ENCODE assay signal across 8 cellular contexts in genomic region chr1:91020967-91021685, GRCh38. TPM values are rescaled to one million over a fixed set of nuclear protein-coding genes. Genes with fewer than 3 reads are reported as not detected.
DNase-seq lines count a peak whose midpoint lies in the region; ATAC-seq and TF ChIP-seq lines count a peak whose summit lies in the region.

No MANE protein-coding gene starts in this region.

- H3K27ac ChIP-seq in MM.1S (ENCODE audit: low read length) (peak overlapping the region; percentile 99; the same call in 1 of the 2 replicates), heart right ventricle (peak overlapping the region; percentile 98 to 100 (median 100))

- 0 out of 2 replicates have a peak overlapping the region, but pooled peaks have one; percentile 10 for H2AFZ ChIP-seq in MM.1S (ENCODE audit: low read length)

- peaks cover 22% of the 10 kb centered on the region; the same call in 1 of the 2 replicates for H3F3A ChIP-seq in MM.1S (ENCODE audit: insufficient read depth, low read length)

- H3K9me3 Mint-ChIP-seq in progenitor cell of endocrine pancreas (ENCODE audit: low read depth), result no peaks in the 10 kb centered on the region

- H3K36me3 ChIP-seq in MM.1S (replicated peaks; ENCODE audit: insufficient read depth, low read length) (0 out of 2 replicates have a peak, but pooled peaks cover 2% of the 10 kb centered on the region), adipocyte (ENCODE audit: control insufficient read depth, insufficient read depth, low read length, severe bottlenecking) (no peaks in the 10 kb centered on the region), heart right ventricle (peaks cover 0 to 9% (median 0%) of the 10 kb centered on the region in 9 donors)

- WGBS in heart right ventricle, 2 donors, result 0 to 1% methylated on average over 29 to 33 of the region's 33 CpGs

- intact Hi-C loops in heart right ventricle (cut with DNase I), result loop anchor here in 4 of 10 donors (5.0 to 10.0 kb wide), 4 partner anchors 166 to 306 kb away; partner anchors contain the start of gene BARHL2 (in 1 of the 4)

- H3K27me3 ChIP-seq in MM.1S (replicated peaks; ENCODE audit: insufficient read depth, low read length), result no peaks in the 10 kb centered on the region
- H3K27me3 ChIP-seq in adipocyte (replicated peaks; ENCODE audit: control insufficient read depth, insufficient read depth, low read length), result no peaks in the 10 kb centered on the region
- H3K27me3 ChIP-seq in heart right ventricle, result no peaks in the 10 kb centered on the region

- no peaks in the 10 kb centered on the region for H3K27me3 Mint-ChIP-seq in progenitor cell of endocrine pancreas

- H3K36me3 Mint-ChIP-seq in progenitor cell of endocrine pancreas (ENCODE audit: insufficient read depth), result peaks cover 16% of the 10 kb centered on the region

- peak; percentile 34 to 61 (median 56) for ATAC-seq in heart right ventricle

- peak overlapping the region; percentile 99 for H3K4me3 Mint-ChIP-seq in progenitor cell of endocrine pancreas (ENCODE audit: low read depth)

- peak; percentile 38 for DNase-seq in GM04504 (ENCODE audit: low read depth)
- DNase-seq in HCEC 1CT, result peak; percentile 65
- peak; percentile 73 for DNase-seq in MM.1S
- peak; percentile 71 for DNase-seq in SW480 (ENCODE audit: low spot score)
- DNase-seq in adipocyte (ENCODE audit: low read depth), result peak; percentile 87
- DNase-seq in heart right ventricle, result peak; percentile 54 to 59
- peak; percentile 73 for DNase-seq in progenitor cell of endocrine pancreas (ENCODE audit: low spot score, unreplicated experiment)
- peak; percentile 70 for DNase-seq in ureter (ENCODE audit: low spot score)

- peak overlapping the region; percentile 78 for H3K4me2 ChIP-seq in MM.1S (ENCODE audit: low read depth, low read length)

- TF ChIP-seq CTCF in MM.1S (IDR thresholded peaks at IDR 0.05; ENCODE audit: low read length) (no peak), heart right ventricle (IDR thresholded peaks at IDR 0.05) (peak in 1 of 9 donors; percentile 11), progenitor cell of endocrine pancreas (IDR thresholded peaks at IDR 0.05; ENCODE audit: unreplicated experiment) (no peak)

- H3K9ac ChIP-seq in MM.1S (ENCODE audit: low read length), result peak overlapping the region; percentile 99
- peak overlapping the region; percentile 100 for H3K9ac ChIP-seq in adipocyte (ENCODE audit: low read length)

- no peaks in the 10 kb centered on the region for H3K9me3 ChIP-seq in MM.1S (replicated peaks; ENCODE audit: insufficient read depth, low read length)
- no peaks in the 10 kb centered on the region for H3K9me3 ChIP-seq in adipocyte (ENCODE audit: control insufficient read depth, low read length)
- H3K9me3 ChIP-seq in heart right ventricle, result no peaks in the 10 kb centered on the region

- peaks cover 29% of the 10 kb centered on the region for H3K4me1 Mint-ChIP-seq in progenitor cell of endocrine pancreas (ENCODE audit: low read depth)

- peaks cover 25% of the 10 kb centered on the region for H4K20me1 ChIP-seq in MM.1S (ENCODE audit: insufficient read depth, low read length)

- no peaks in the 10 kb centered on the region for H3K9me2 ChIP-seq in MM.1S (replicated peaks; ENCODE audit: insufficient read depth, low read length)

- peaks cover 31% of the 10 kb centered on the region for H3K4me1 ChIP-seq in MM.1S (ENCODE audit: low read length)
- H3K4me1 ChIP-seq in adipocyte (ENCODE audit: control insufficient read depth, insufficient read depth, low read length), result peaks cover 43% of the 10 kb centered on the region
- peaks cover 0 to 61% (median 50%) of the 10 kb centered on the region in 9 donors for H3K4me1 ChIP-seq in heart right ventricle

- H3K4me3 ChIP-seq in MM.1S (ENCODE audit: low read length), result peak overlapping the region; percentile 66
- H3K4me3 ChIP-seq in adipocyte (ENCODE audit: low read length), result peak overlapping the region; percentile 99
- H3K4me3 ChIP-seq in heart right ventricle, result peak overlapping the region; percentile 54 to 95 (median 86)

- H3K79me2 ChIP-seq in MM.1S (ENCODE audit: low read length), result peaks cover 52% of the 10 kb centered on the region

- peak overlapping the region; percentile 100 for H3K27ac Mint-ChIP-seq in progenitor cell of endocrine pancreas

RNA-seq across cellular contexts. Expression of gene ZNF644, which starts 0.7 kb away (rescaled TPM):
- total RNA-seq in heart right ventricle (10 to 100 TPM; 28.9 to 48.0 (median 34.0) TPM), progenitor cell of endocrine pancreas (100 and 101 TPM in 2 replicates), ureter (84.9 TPM)
- polyA plus RNA-seq in heart right ventricle, result 10 to 100 TPM; 10.7 to 26.4 TPM

Comparison
In these comparisons a context has a peak if more than half of its experiments do, and no peak if none do; other contexts are left out.
1. Peak in every context shown above with its lines: DNase-seq, ATAC-seq, H3K4me3 ChIP-seq and H3K27ac ChIP-seq.